8 cellular contexts compared by ENCODE assay signal in genomic region chr4:24686866-24687672, GRCh38.
DNase-seq lines count a peak whose midpoint lies in the region; ATAC-seq and TF ChIP-seq lines count a peak whose summit lies in the region.

No MANE protein-coding gene starts in this region.

- H3K4me1 ChIP-seq in HEK293 (ENCODE audit: control insufficient read depth, insufficient read depth, low read length) (no peaks in the 10 kb centered on the region), left lung (no peaks in the 10 kb centered on the region), sigmoid colon (no peaks in the 10 kb centered on the region)

- H3K36me3 Mint-ChIP-seq in CD14-positive monocyte, result no peaks in the 10 kb centered on the region
- H3K36me3 Mint-ChIP-seq in activated naive CD8-positive, alpha-beta T cell treated with anti-CD3 and anti-CD28 coated beads for 36 hours, result no peaks in the 10 kb centered on the region

- TF ChIP-seq CTCF in CD14-positive monocyte (IDR thresholded peaks at IDR 0.05) (peak; percentile 79), HEK293 (tag by site-specific recombination; IDR thresholded peaks at IDR 0.05) (no peak), left lung (IDR thresholded peaks at IDR 0.05) (peak; percentile 33 to 35), sigmoid colon (IDR thresholded peaks at IDR 0.05) (peak in 1 of 4 experiments; percentile 21)

- CTCF ChIA-PET in HEK293 (lab: Yijun Ruan, JAX), result no interaction called here

- H3K27me3 ChIP-seq in left lung (no peaks in the 10 kb centered on the region), sigmoid colon (no peaks in the 10 kb centered on the region)

- H3K4me3 ChIP-seq in HEK293 (ENCODE audit: low read depth, low read length), result no peak overlapping the region
- no peak overlapping the region for H3K4me3 ChIP-seq in left lung
- H3K4me3 ChIP-seq in sigmoid colon, result no peak overlapping the region

- H3K36me3 ChIP-seq in HEK293 (ENCODE audit: control insufficient read depth in 2 of 2, insufficient read depth in 1 of 2, low read length in 2 of 2) (no peaks in the 10 kb centered on the region), left lung (no peaks in the 10 kb centered on the region), sigmoid colon (no peaks in the 10 kb centered on the region)

- intact Hi-C loops in CD14-positive monocyte (cut with micrococcal nuclease), result no loop called here
- intact Hi-C loops in left lung (cut with DNase I), result no loop called here
- intact Hi-C loops in sigmoid colon (cut with DNase I), result no loop called here

- ATAC-seq in left lung (peak; percentile 76), GM18519 (IDR thresholded peaks at IDR 0.05; ENCODE audit: low FRiP score, unreplicated experiment) (no peak), HG02763 (IDR thresholded peaks at IDR 0.05; ENCODE audit: unreplicated experiment) (no peak)

- no peak overlapping the region for H3K4me3 Mint-ChIP-seq in CD14-positive monocyte
- no peak overlapping the region for H3K4me3 Mint-ChIP-seq in activated naive CD8-positive, alpha-beta T cell treated with anti-CD3 and anti-CD28 coated beads for 36 hours

- peaks cover 3% of the 10 kb centered on the region for H3K4me1 Mint-ChIP-seq in CD14-positive monocyte
- H3K4me1 Mint-ChIP-seq in activated naive CD8-positive, alpha-beta T cell treated with anti-CD3 and anti-CD28 coated beads for 36 hours, result no peaks in the 10 kb centered on the region

- DNase-seq in CD14-positive monocyte (ENCODE audit: low spot score), result no peak
- peak; percentile 6 for DNase-seq in activated naive CD8-positive, alpha-beta T cell treated with anti-CD3 and anti-CD28 coated beads for 36 hours
- DNase-seq in left lung, result no peak
- DNase-seq in sigmoid colon, result no peak
- DNase-seq in hippocampal formation (lab: John Stamatoyannopoulos, UW), result no peak

- 47 to 65% methylated on average over 13 of the region's 13 CpGs for WGBS in sigmoid colon, 2 donors

- H3K27ac ChIP-seq in HEK293 (ENCODE audit: extremely low read depth, low read depth, low read length) (no peak overlapping the region), left lung (no peak overlapping the region), sigmoid colon (peak overlapping the region in 1 of 4 donors; percentile 28)

- peaks cover 2 to 6% (median 2%) of the 10 kb centered on the region in 3 donors for H3K27me3 Mint-ChIP-seq in CD14-positive monocyte (ENCODE audit: low read depth in 3 of 3)
- peaks cover 8% of the 10 kb centered on the region for H3K27me3 Mint-ChIP-seq in activated naive CD8-positive, alpha-beta T cell treated with anti-CD3 and anti-CD28 coated beads for 36 hours

- TF ChIP-seq EP300 in sigmoid colon (IDR thresholded peaks at IDR 0.05), result no peak

- H3K27ac Mint-ChIP-seq in CD14-positive monocyte, result no peak overlapping the region
- no peak overlapping the region for H3K27ac Mint-ChIP-seq in activated naive CD8-positive, alpha-beta T cell treated with anti-CD3 and anti-CD28 coated beads for 36 hours

- H3K9me3 ChIP-seq in HEK293 (ENCODE audit: control insufficient read depth, insufficient read depth, low read depth, low read length) (no peaks in the 10 kb centered on the region), left lung (no peaks in the 10 kb centered on the region), sigmoid colon (no peaks in the 10 kb centered on the region)

- H3K9me3 Mint-ChIP-seq in CD14-positive monocyte, result peaks cover 0 to 2% (median 0%) of the 10 kb centered on the region in 7 donors
- H3K9me3 Mint-ChIP-seq in activated naive CD8-positive, alpha-beta T cell treated with anti-CD3 and anti-CD28 coated beads for 36 hours, result no peaks in the 10 kb centered on the region

- POLR2A ChIA-PET in HEK293 (lab: Yijun Ruan, JAX), result no interaction called here

- TF ChIP-seq POLR2A in sigmoid colon (IDR thresholded peaks at IDR 0.05), result no peak

TF ChIP-seq in HEK293, 187 proteins besides CTCF, POLR2A, EP300 and RAD21:
- TF ChIP-seq ZSCAN5A (tag by site-specific recombination; IDR thresholded peaks at IDR 0.05), result no peak
- 0 out of 2 replicates have a peak, but pooled peaks have one; percentile 19 for TF ChIP-seq ZNF654 (tag by site-specific recombination; IDR thresholded peaks at IDR 0.05; ENCODE audit: low read depth)
- no peak for TF ChIP-seq ZEB2 (tag by site-specific recombination; IDR thresholded peaks at IDR 0.05)
